In the genomic region with DNA sequence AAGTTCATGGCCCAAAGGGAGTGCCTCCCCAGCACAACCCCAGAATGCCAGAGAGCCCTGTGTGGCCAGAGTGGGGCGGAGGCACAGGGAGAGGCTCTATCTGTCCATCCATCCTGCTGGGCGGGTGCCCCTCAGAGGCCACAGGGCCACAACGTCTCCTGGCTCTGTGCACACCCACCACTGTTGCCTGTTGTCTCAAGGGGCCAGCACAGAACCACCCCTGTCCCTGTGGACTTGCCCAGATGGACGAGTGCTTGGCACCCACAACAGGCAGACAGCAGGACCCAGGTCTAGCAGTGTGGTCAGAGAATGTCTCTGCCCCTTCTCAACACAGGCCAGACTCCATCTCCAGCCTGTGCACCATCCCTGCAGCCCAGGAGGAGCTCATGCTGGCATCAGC, we compare ENCODE assay signal across 20 cellular contexts.
"Had no signal": no experiment of that assay in that cellular context is flagged by ENCODE, and none has a peak within 500 bp of the region (broad histone marks: within the 10 kb centered on the region; RNA-seq: fewer than 3 reads in every experiment).

No MANE protein-coding gene starts in this region.

- H3K27ac Mint-ChIP-seq: nephron progenitor cell; stimulated activated memory B cell treated with anti-CD40 and anti-IgM and Interleukin-4, amounts not matched to agents 10 μg/mL and 1 μg/mL and 100 μg/mL, for 72 hours; type B pancreatic cell had no signal

- H3K4me1 ChIP-seq: pancreas had no signal

- H3K4me3 Mint-ChIP-seq: naive thymus-derived CD8-positive, alpha-beta T cell; nephron progenitor cell; stimulated activated memory B cell treated with anti-CD40 and anti-IgM and Interleukin-4, amounts not matched to agents 10 μg/mL and 1 μg/mL and 100 μg/mL, for 72 hours; type B pancreatic cell had no signal

- H3K36me3 Mint-ChIP-seq: stimulated activated memory B cell treated with anti-CD40 and anti-IgM and Interleukin-4, amounts not matched to agents 10 μg/mL and 1 μg/mL and 100 μg/mL, for 72 hours; type B pancreatic cell had no signal

- H3K4me3 ChIP-seq: dorsolateral prefrontal cortex, gastrocnemius medialis, pancreas, smooth muscle cell, testis, tibial artery had no signal

- H3K27ac ChIP-seq: dorsolateral prefrontal cortex, gastrocnemius medialis, pancreas, testis, tibial artery had no signal

- H3K27me3 ChIP-seq: pancreas, testis had no signal

- H3K9me3 ChIP-seq: gastrocnemius medialis, pancreas, testis had no signal

- H3K4me2 ChIP-seq: smooth muscle cell had no signal

- ATAC-seq: esophagus mucosa; gastrocnemius medialis; left lobe of liver; naive thymus-derived CD8-positive, alpha-beta T cell; pancreas; sciatic nerve; stimulated activated memory B cell treated with anti-CD40 and anti-IgM and Interleukin-4, amounts not matched to agents 10 μg/mL and 1 μg/mL and 100 μg/mL, for 72 hours; stimulated activated naive CD8-positive, alpha-beta T cell treated with anti-CD3 and anti-CD28 coated beads, Interleukin-15, Interleukin-2, amounts not matched to agents 100 U/mL and 50 U/mL, for 24 hours had no signal

- H3K36me3 ChIP-seq: gastrocnemius medialis, pancreas, tibial artery had no signal

- DNase-seq: cerebellar nuclear complex; effector CD4-positive, alpha-beta T cell; gastrocnemius medialis; mesenchymal stem cell; naive thymus-derived CD8-positive, alpha-beta T cell; nephron progenitor cell; occipital lobe; pancreas; stimulated activated CD4-positive, alpha-beta T cell treated with anti-CD3 and anti-CD28 coated beads, Interleukin-4, amount 100 ng/mL, for 4 hours; stimulated activated naive CD8-positive, alpha-beta T cell treated with anti-CD3 and anti-CD28 coated beads, Interleukin-15, Interleukin-2, amounts not matched to agents 100 U/mL and 50 U/mL, for 24 hours; substantia nigra; testis; tibial artery had no signal
